In genomic region chr11:115585361-115586024, GRCh38 we compare ENCODE assay signal across 16 cellular contexts.
DNase-seq lines count a peak whose midpoint lies in the region; ATAC-seq lines count a peak whose summit lies in the region.
"Had no signal": no experiment of that assay in that cellular context is flagged by ENCODE, and none has a peak within 500 bp of the region (broad histone marks: within the 10 kb centered on the region; RNA-seq: fewer than 3 reads in every experiment).

No MANE protein-coding gene starts in this region.

- intact Hi-C loops in posterior cingulate gyrus (cut with DNase I) (no loop called here), Right ventricle myocardium superior (cut with DNase I) (no loop called here)

- ATAC-seq in GM18519 (IDR thresholded peaks at IDR 0.05; ENCODE audit: low FRiP score, unreplicated experiment) (peak; percentile 56), GM19455 (IDR thresholded peaks at IDR 0.05; ENCODE audit: unreplicated experiment) (peak; percentile 96), HG02885 (IDR thresholded peaks at IDR 0.05; ENCODE audit: poor library complexity, unreplicated experiment) (peak; percentile 94), HG03558 (IDR thresholded peaks at IDR 0.05; ENCODE audit: extremely low read depth, unreplicated experiment) (peak; percentile 67), GM18498 (IDR thresholded peaks at IDR 0.05; ENCODE audit: unreplicated experiment) (no peak), Right ventricle myocardium superior (ENCODE audit: poor library complexity) (no peak)
- ATAC-seq: gastrocnemius medialis; stimulated activated naive CD8-positive, alpha-beta T cell treated with anti-CD3 and anti-CD28 coated beads, Interleukin-15, Interleukin-2, amounts not matched to agents 100 U/mL and 50 U/mL, for 24 hours had no signal

- DNase-seq in posterior cingulate gyrus (no peak), Right ventricle myocardium superior (no peak), NCI-H2107 (lab: John Stamatoyannopoulos, UW) (no peak)
- DNase-seq: adrenal gland; cerebellar nuclear complex; gastrocnemius medialis; NCI-H1105; NCI-H510A; sigmoid colon; stimulated activated naive CD8-positive, alpha-beta T cell treated with anti-CD3 and anti-CD28 coated beads, Interleukin-15, Interleukin-2, amounts not matched to agents 100 U/mL and 50 U/mL, for 24 hours; SW 1271 had no signal

Comparison
In these comparisons a context has a peak if more than half of its experiments do, and no peak if none do; other contexts are left out.
1. ATAC-seq: peak in GM18519 (single experiment), GM19455 (single experiment), HG02885 (single experiment) and HG03558 (single experiment); none in GM18498 (single experiment) and Right ventricle myocardium superior (single experiment).